ENCODE assay signal across 33 cellular contexts in the genomic region with DNA sequence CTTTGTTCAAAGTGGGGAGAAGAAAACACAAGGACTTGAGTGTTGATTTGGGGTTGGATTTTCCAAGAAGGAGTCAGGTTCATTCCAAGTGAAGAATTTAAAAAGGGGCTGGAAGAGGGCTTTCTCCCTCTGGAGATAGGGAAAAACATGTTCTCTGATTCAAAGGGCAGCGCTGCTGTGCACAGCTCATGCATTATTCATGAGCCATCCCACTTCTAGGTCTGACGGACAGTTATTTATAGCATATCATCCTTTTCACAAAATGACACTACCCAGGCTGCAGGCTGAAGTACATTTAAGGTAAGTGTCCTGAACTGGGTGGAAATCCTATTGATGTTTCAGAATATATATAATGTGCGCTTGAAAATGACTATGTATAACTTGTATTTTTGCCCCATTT.
"Had no signal": no experiment of that assay in that cellular context is flagged by ENCODE, and none has a peak within 500 bp of the region (broad histone marks: within the 10 kb centered on the region; RNA-seq: fewer than 3 reads in every experiment).

No MANE protein-coding gene starts in this region.

- H3K4me1 Mint-ChIP-seq: endodermal cell had no signal

- H3K27me3 ChIP-seq: ascending aorta, left lung, ovary, upper lobe of left lung, vagina had no signal

- H3K4me1 ChIP-seq: vagina had no signal

- DNase-seq: activated CD4-positive, alpha-beta T cell treated with anti-CD3 and anti-CD28 coated beads for 48 hours; activated CD4-positive, alpha-beta T cell treated with anti-CD3 and anti-CD28 coated beads, Interleukin-2, amount 50 U/mL, for 48 hours; activated CD8-positive, alpha-beta memory T cell treated with anti-CD3 and anti-CD28 coated beads for 24 hours; activated effector memory CD4-positive, alpha-beta T cell treated with anti-CD3 and anti-CD28 coated beads, Interleukin-2, amount 50 U/mL, for 16 hours; activated naive CD4-positive, alpha-beta T cell treated with anti-CD3 and anti-CD28 coated beads, Interleukin-2, amount 10 ng/mL, durations not matched to agents 7 days and 5 days; activated naive CD8-positive, alpha-beta T cell treated with anti-CD3 and anti-CD28 coated beads, Interleukin-2, amount 10 ng/mL, durations not matched to agents 7 days and 5 days; caudate nucleus; endodermal cell; foreskin fibroblast; heart right ventricle; kidney glomerular epithelial cell; left lung; mesendoderm; natural killer cell; ovary; stimulated activated CD4-positive, alpha-beta T cell treated with anti-CD3 and anti-CD28 coated beads, Interleukin-1b, Interleukin-23, amount 100 ng/mL, for 48 hours; stimulated activated CD4-positive, alpha-beta T cell treated with anti-CD3 and anti-CD28 coated beads, Interleukin-4, amount 100 ng/mL, for 4 hours; stimulated activated CD8-positive, alpha-beta memory T cell treated with anti-CD3 and anti-CD28 coated beads, Interleukin-4, amount 100 ng/mL, for 48 hours; stimulated activated naive CD8-positive, alpha-beta T cell treated with anti-CD3 and anti-CD28 coated beads, Interleukin-15, amount 100 ng/mL, for 72 hours; substantia nigra; T-helper 9 cell; upper lobe of left lung; WERI-Rb-1 had no signal

- ATAC-seq: activated CD4-positive, CD25-positive, alpha-beta regulatory T cell treated with anti-CD3 and anti-CD28 coated beads, Interleukin-2, amount 50 U/mL, for 24 hours; esophagus mucosa; heart right ventricle; left lung; natural killer cell; stimulated activated memory B cell treated with anti-CD40 and anti-IgM and Interleukin-4, amounts not matched to agents 10 μg/mL and 1 μg/mL and 100 μg/mL, for 72 hours; stimulated activated naive CD8-positive, alpha-beta T cell treated with anti-CD3 and anti-CD28 coated beads, Interleukin-15, amount 100 ng/mL, for 72 hours had no signal

- H3K27ac ChIP-seq: ascending aorta, heart right ventricle, left lung, neutrophil, ovary, upper lobe of left lung, vagina, WERI-Rb-1 had no signal

- H3K27ac Mint-ChIP-seq: activated naive CD4-positive, alpha-beta T cell treated with anti-CD3 and anti-CD28 coated beads, Interleukin-2, amount 10 ng/mL, durations not matched to agents 7 days and 5 days; activated naive CD8-positive, alpha-beta T cell treated with anti-CD3 and anti-CD28 coated beads, Interleukin-2, amount 10 ng/mL, durations not matched to agents 7 days and 5 days; endodermal cell; natural killer cell; progenitor cell of endocrine pancreas; stimulated activated memory B cell treated with anti-CD40 and anti-IgM and Interleukin-4, amounts not matched to agents 10 μg/mL and 1 μg/mL and 100 μg/mL, for 72 hours; stimulated activated naive CD8-positive, alpha-beta T cell treated with anti-CD3 and anti-CD28 coated beads, Interleukin-15, amount 100 ng/mL, for 72 hours had no signal

- H3K9me3 Mint-ChIP-seq: activated naive CD4-positive, alpha-beta T cell treated with anti-CD3 and anti-CD28 coated beads, Interleukin-2, amount 10 ng/mL, durations not matched to agents 7 days and 5 days; activated naive CD8-positive, alpha-beta T cell treated with anti-CD3 and anti-CD28 coated beads, Interleukin-2, amount 10 ng/mL, durations not matched to agents 7 days and 5 days; endodermal cell; natural killer cell; stimulated activated memory B cell treated with anti-CD40 and anti-IgM and Interleukin-4, amounts not matched to agents 10 μg/mL and 1 μg/mL and 100 μg/mL, for 72 hours; stimulated activated naive CD8-positive, alpha-beta T cell treated with anti-CD3 and anti-CD28 coated beads, Interleukin-15, amount 100 ng/mL, for 72 hours had no signal

- H3K4me3 Mint-ChIP-seq: activated naive CD4-positive, alpha-beta T cell treated with anti-CD3 and anti-CD28 coated beads, Interleukin-2, amount 10 ng/mL, durations not matched to agents 7 days and 5 days; activated naive CD8-positive, alpha-beta T cell treated with anti-CD3 and anti-CD28 coated beads, Interleukin-2, amount 10 ng/mL, durations not matched to agents 7 days and 5 days; endodermal cell; natural killer cell; stimulated activated memory B cell treated with anti-CD40 and anti-IgM and Interleukin-4, amounts not matched to agents 10 μg/mL and 1 μg/mL and 100 μg/mL, for 72 hours; stimulated activated naive CD8-positive, alpha-beta T cell treated with anti-CD3 and anti-CD28 coated beads, Interleukin-15, amount 100 ng/mL, for 72 hours had no signal

- H3K9me3 ChIP-seq: ascending aorta, heart right ventricle, left lung, neutrophil, ovary, upper lobe of left lung, vagina had no signal

- FAIRE-seq: TTC549 had no signal

- H3K4me3 ChIP-seq: ascending aorta, heart right ventricle, left lung, lung, ovary, smooth muscle cell, upper lobe of left lung, vagina had no signal

- H3K36me3 Mint-ChIP-seq: activated naive CD4-positive, alpha-beta T cell treated with anti-CD3 and anti-CD28 coated beads, Interleukin-2, amount 10 ng/mL, durations not matched to agents 7 days and 5 days; activated naive CD8-positive, alpha-beta T cell treated with anti-CD3 and anti-CD28 coated beads, Interleukin-2, amount 10 ng/mL, durations not matched to agents 7 days and 5 days; natural killer cell; stimulated activated memory B cell treated with anti-CD40 and anti-IgM and Interleukin-4, amounts not matched to agents 10 μg/mL and 1 μg/mL and 100 μg/mL, for 72 hours had no signal

- H3K36me3 ChIP-seq: ascending aorta, heart right ventricle, left lung, neutrophil, ovary, upper lobe of left lung, vagina, WERI-Rb-1 had no signal
